8 cellular contexts compared by ENCODE assay signal in the genomic region with DNA sequence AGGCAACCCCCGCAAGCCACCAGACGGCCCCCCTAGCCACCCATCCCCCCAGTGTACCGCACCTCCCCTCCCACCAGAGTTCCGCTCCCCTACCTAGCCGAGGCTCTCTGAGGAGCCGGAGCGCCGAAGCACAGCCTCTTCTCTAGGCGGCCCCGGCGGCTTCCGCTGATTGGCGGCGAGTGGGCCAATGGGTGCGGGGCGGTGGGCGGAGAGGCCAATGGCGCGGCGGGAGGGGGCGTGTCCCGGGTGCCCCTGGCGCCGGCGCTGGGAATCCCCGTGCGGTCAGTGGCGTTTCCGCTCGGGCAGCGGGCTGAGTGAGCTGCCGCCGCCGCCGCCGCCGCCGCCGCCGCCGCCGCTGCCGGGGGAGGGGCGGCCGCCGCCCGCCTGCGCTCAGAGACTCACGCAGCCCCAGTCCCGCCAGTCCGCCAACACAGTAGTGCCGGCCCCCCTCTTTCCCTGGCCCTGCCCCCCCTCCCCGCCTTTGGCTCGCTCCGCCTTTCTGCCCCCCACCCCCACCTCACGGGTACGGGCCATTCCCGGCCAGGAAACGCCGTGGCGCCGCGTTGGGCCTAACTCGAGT. TPM values are rescaled to one million over a fixed set of nuclear protein-coding genes. Genes with fewer than 3 reads are reported as not detected.
A peak's percentile ranks its signal among the peaks of the same experiment; 100 is the strongest.
DNase-seq lines count a peak whose midpoint lies in the region; ATAC-seq and TF ChIP-seq lines count a peak whose summit lies in the region.

A gene with protein sequence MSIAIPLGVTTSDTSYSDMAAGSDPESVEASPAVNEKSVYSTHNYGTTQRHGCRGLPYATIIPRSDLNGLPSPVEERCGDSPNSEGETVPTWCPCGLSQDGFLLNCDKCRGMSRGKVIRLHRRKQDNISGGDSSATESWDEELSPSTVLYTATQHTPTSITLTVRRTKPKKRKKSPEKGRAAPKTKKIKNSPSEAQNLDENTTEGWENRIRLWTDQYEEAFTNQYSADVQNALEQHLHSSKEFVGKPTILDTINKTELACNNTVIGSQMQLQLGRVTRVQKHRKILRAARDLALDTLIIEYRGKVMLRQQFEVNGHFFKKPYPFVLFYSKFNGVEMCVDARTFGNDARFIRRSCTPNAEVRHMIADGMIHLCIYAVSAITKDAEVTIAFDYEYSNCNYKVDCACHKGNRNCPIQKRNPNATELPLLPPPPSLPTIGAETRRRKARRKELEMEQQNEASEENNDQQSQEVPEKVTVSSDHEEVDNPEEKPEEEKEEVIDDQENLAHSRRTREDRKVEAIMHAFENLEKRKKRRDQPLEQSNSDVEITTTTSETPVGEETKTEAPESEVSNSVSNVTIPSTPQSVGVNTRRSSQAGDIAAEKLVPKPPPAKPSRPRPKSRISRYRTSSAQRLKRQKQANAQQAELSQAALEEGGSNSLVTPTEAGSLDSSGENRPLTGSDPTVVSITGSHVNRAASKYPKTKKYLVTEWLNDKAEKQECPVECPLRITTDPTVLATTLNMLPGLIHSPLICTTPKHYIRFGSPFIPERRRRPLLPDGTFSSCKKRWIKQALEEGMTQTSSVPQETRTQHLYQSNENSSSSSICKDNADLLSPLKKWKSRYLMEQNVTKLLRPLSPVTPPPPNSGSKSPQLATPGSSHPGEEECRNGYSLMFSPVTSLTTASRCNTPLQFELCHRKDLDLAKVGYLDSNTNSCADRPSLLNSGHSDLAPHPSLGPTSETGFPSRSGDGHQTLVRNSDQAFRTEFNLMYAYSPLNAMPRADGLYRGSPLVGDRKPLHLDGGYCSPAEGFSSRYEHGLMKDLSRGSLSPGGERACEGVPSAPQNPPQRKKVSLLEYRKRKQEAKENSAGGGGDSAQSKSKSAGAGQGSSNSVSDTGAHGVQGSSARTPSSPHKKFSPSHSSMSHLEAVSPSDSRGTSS (N-terminal part only) (plus strand): TSS at position 285 of the 580 bp plus-strand sequence. CDS start 31,324 bp downstream, outside the sequence.

- H3K27ac ChIP-seq in adrenal gland (peak within 1 kb of the TSS; percentile 89 to 99 (median 97)), heart left ventricle (peak within 1 kb of the TSS; percentile 95 to 99 (median 99))

- H3K27me3 Mint-ChIP-seq in type B pancreatic cell = no peaks in the 10 kb centered on the region

- H3K9me3 Mint-ChIP-seq in type B pancreatic cell = no peaks in the 10 kb centered on the region

- intact Hi-C loops in adrenal gland (cut with DNase I) (no loop called here), heart left ventricle (cut with DNase I) (loop anchor here in 6 of 10 donors (2.0 to 5.0 kb wide), 3 partner anchors 25 to 35 kb away; partner anchors contain the start of gene THUMPD3 (in 5 of the 6))

- H3K36me3 ChIP-seq in adrenal gland (replicated peaks in 1 of 2) (peaks cover 0 to 8% of the 10 kb centered on the region in 2 donors), heart left ventricle (peaks cover 0 to 30% (median 24%) of the 10 kb centered on the region in 9 donors)

- H3K4me1 ChIP-seq in adrenal gland (replicated peaks in 1 of 2) (peaks cover 31 to 68% of the 10 kb centered on the region in 2 donors), heart left ventricle (peaks cover 23 to 74% (median 65%) of the 10 kb centered on the region in 12 donors)

- H3K36me3 Mint-ChIP-seq in type B pancreatic cell = peaks cover 8% of the 10 kb centered on the region

- TF ChIP-seq CTCF in GM13976 (IDR thresholded peaks at IDR 0.05; ENCODE audit: borderline replicate concordance, control extremely low read depth, extremely low read depth, insufficient read depth, missing control alignments) (no peak), adrenal gland (IDR thresholded peaks at IDR 0.05) (no peak), heart left ventricle (IDR thresholded peaks at IDR 0.05) (no peak), type B pancreatic cell (conservative IDR thresholded peaks at IDR 0.05) (no peak)

- no peaks in the 10 kb centered on the region for H3K9me3 ChIP-seq in adrenal gland (replicated peaks in 1 of 3)
- no peaks in the 10 kb centered on the region for H3K9me3 ChIP-seq in heart left ventricle

- H3K27ac Mint-ChIP-seq in type B pancreatic cell = peak within 1 kb of the TSS; percentile 99

- TF ChIP-seq POLR2A in adrenal gland (IDR thresholded peaks at IDR 0.05) (peak; percentile 89 to 96), heart left ventricle (IDR thresholded peaks at IDR 0.05) (peak; percentile 18 to 84)

- H3K4me1 Mint-ChIP-seq in type B pancreatic cell (ENCODE audit: unreplicated experiment) = peaks cover 48% of the 10 kb centered on the region

- peak; percentile 47 for ATAC-seq in HG02840 (IDR thresholded peaks at IDR 0.05; ENCODE audit: low FRiP score, unreplicated experiment)
- peak; percentile 79 to 87 (median 86) for ATAC-seq in heart left ventricle

- peak within 1 kb of the TSS; percentile 56 to 97 (median 86) for H3K4me3 ChIP-seq in adrenal gland
- peak within 1 kb of the TSS; percentile 70 to 98 (median 89) for H3K4me3 ChIP-seq in heart left ventricle

- H3K4me3 Mint-ChIP-seq in type B pancreatic cell = peak within 1 kb of the TSS; percentile 99

- 0 to 1% (median 1%) methylated on average over 1 to 62 of the region's 64 CpGs; no CpG with 5 or more reads in 1 of the 4 donors for WGBS in adrenal gland, 4 donors
- WGBS in heart left ventricle, 4 donors = 0 to 1% (median 1%) methylated on average over 2 to 64 of the region's 64 CpGs

- in situ Hi-C loops in GM13976 (cut with MboI; ENCODE audit: low sequenced_read_pairs, unreplicated experiment) = no loop called here

- H3K27me3 ChIP-seq in adrenal gland (no peaks in the 10 kb centered on the region), heart left ventricle (no peaks in the 10 kb centered on the region)

- peak; percentile 96 for DNase-seq in GM13976 (ENCODE audit: low spot score)
- peak; percentile 87 for DNase-seq in NCI-H1436 (lab: John Stamatoyannopoulos, UW)
- DNase-seq in T-helper 1 cell = peak; percentile 98 to 100 (median 99)
- DNase-seq in adrenal gland = peak; percentile 98 to 99 (median 99)
- DNase-seq in heart left ventricle = peak; percentile 99
- peak; percentile 94 for DNase-seq in pons (ENCODE audit: low spot score)
- peak; percentile 100 for DNase-seq in type B pancreatic cell (ENCODE audit: extremely low spot score, unreplicated experiment)

RNA-seq across cellular contexts. Expression of the gene that starts here (rescaled TPM):
- total RNA-seq in adrenal gland = 100 to 1,000 TPM in 2 of 8 donors, 10 to 100 TPM in 6; 46.5 to 135 (median 88.6) TPM
- 10 to 100 TPM; 35.3 to 72.5 (median 63.1) TPM for polyA plus RNA-seq in adrenal gland
- total RNA-seq in heart left ventricle = 10 to 100 TPM; 40.8 to 84.2 (median 53.9) TPM
- polyA plus RNA-seq in heart left ventricle = 10 to 100 TPM; 28.2 to 28.7 TPM
- 153 and 192 TPM in 2 replicates for total RNA-seq in type B pancreatic cell (ENCODE audit: low replicate concordance)

Comparison
In these comparisons a context has a peak if more than half of its experiments do, and no peak if none do; other contexts are left out.
1. Peak in every context shown above with its lines: DNase-seq, ATAC-seq, H3K4me3 ChIP-seq and H3K27ac ChIP-seq.
2. intact Hi-C loops: an anchor here in heart left ventricle (2.0 to 5.0 kb wide); none called in adrenal gland.